20 cellular contexts compared by ENCODE assay signal in genomic region chr16:71916397-71916920, GRCh38. TPM values are rescaled to one million over a fixed set of nuclear protein-coding genes. Genes with fewer than 3 reads are reported as not detected.
DNase-seq lines count a peak whose midpoint lies in the region; ATAC-seq and TF ChIP-seq lines count a peak whose summit lies in the region.
"Had no signal": no experiment of that assay in that cellular context is flagged by ENCODE, and none has a peak within 500 bp of the region (broad histone marks: within the 10 kb centered on the region; RNA-seq: fewer than 3 reads in every experiment).

No MANE protein-coding gene starts in this region.

- no peaks in the 10 kb centered on the region for H3K9me3 ChIP-seq in gastrocnemius medialis
- H3K9me3 ChIP-seq: esophagus muscularis mucosa, HAP-1, sigmoid colon, upper lobe of left lung had no signal

- CTCF ChIA-PET in activated CD4-positive, alpha-beta memory T cell treated with anti-CD3 and anti-CD28 coated beads for 36 hours (lab: Charles Lee), result interaction anchor here (1.2 kb wide), 1 partner anchor 35 kb away, joined by 4 read pairs; no protein-coding TSS in a partner anchor
- CTCF ChIA-PET in activated CD4-positive, alpha-beta memory T cell treated with anti-CD3 and anti-CD28 coated beads, Interleukin-2, amount 10 ng/mL, durations not matched to agents 7 days and 5 days (lab: Charles Lee), result interaction anchor here (0.6 to 1.2 kb wide), 2 partner anchors 9 to 36 kb away, joined by 3 read pairs; no protein-coding TSS in a partner anchor

- intact Hi-C loops in activated CD4-positive, alpha-beta memory T cell treated with anti-CD3 and anti-CD28 coated beads for 36 hours (cut with micrococcal nuclease), result no loop called here
- intact Hi-C loops in gastrocnemius medialis (cut with DNase I; ENCODE audit: low total_unique reads), result no loop called here

- H3K36me3 Mint-ChIP-seq in activated CD4-positive, alpha-beta memory T cell treated with anti-CD3 and anti-CD28 coated beads for 36 hours, result peaks cover 68% of the 10 kb centered on the region
- H3K36me3 Mint-ChIP-seq in activated CD4-positive, alpha-beta memory T cell treated with anti-CD3 and anti-CD28 coated beads, Interleukin-2, amount 10 ng/mL, durations not matched to agents 7 days and 5 days (ENCODE audit: low read depth), result peaks cover 83% of the 10 kb centered on the region
- peaks cover 100% of the 10 kb centered on the region for H3K36me3 Mint-ChIP-seq in activated T-helper 17 cell treated with anti-CD3 and anti-CD28 coated beads, Interleukin-2, amount 50 U/mL, for 72 hours (ENCODE audit: low read depth)

- H3K36me3 ChIP-seq in gastrocnemius medialis, result peaks cover 0 to 52% of the 10 kb centered on the region in 2 donors

- no peaks in the 10 kb centered on the region for H3K27me3 Mint-ChIP-seq in activated CD4-positive, alpha-beta memory T cell treated with anti-CD3 and anti-CD28 coated beads for 36 hours
- no peaks in the 10 kb centered on the region for H3K27me3 Mint-ChIP-seq in activated CD4-positive, alpha-beta memory T cell treated with anti-CD3 and anti-CD28 coated beads, Interleukin-2, amount 10 ng/mL, durations not matched to agents 7 days and 5 days
- H3K27me3 Mint-ChIP-seq in activated T-helper 17 cell treated with anti-CD3 and anti-CD28 coated beads, Interleukin-2, amount 50 U/mL, for 72 hours, result no peaks in the 10 kb centered on the region

- POLR2A ChIA-PET in activated CD4-positive, alpha-beta memory T cell treated with anti-CD3 and anti-CD28 coated beads for 36 hours (lab: Charles Lee), result interaction anchor here (0.6 kb wide), 1 partner anchor 101 kb away, joined by 3 read pairs; no protein-coding TSS in a partner anchor
- POLR2A ChIA-PET in activated CD4-positive, alpha-beta memory T cell treated with anti-CD3 and anti-CD28 coated beads, Interleukin-2, amount 10 ng/mL, durations not matched to agents 7 days and 5 days (lab: Charles Lee), result interaction anchor here (0.8 to 1.5 kb wide), 3 partner anchors 13 to 150 kb away, joined by 3 to 4 read pairs (median 4); no protein-coding TSS in a partner anchor

- ATAC-seq in activated T-helper 17 cell treated with anti-CD3 and anti-CD28 coated beads, Interleukin-2, amount 50 U/mL, for 72 hours (replicated peaks), result no peak
- ATAC-seq in gastrocnemius medialis (no peak), GM18519 (IDR thresholded peaks at IDR 0.05; ENCODE audit: low FRiP score, unreplicated experiment) (no peak), GM19397 (IDR thresholded peaks at IDR 0.05; ENCODE audit: unreplicated experiment) (no peak)
- ATAC-seq: Panc1 had no signal

- H3K27ac ChIP-seq in gastrocnemius medialis, result peak overlapping the region; percentile 4 to 55 (median 40)
- H3K27ac ChIP-seq: C4-2B, esophagus muscularis mucosa, SK-N-MC, upper lobe of left lung had no signal

- H3K4me1 Mint-ChIP-seq in activated CD4-positive, alpha-beta memory T cell treated with anti-CD3 and anti-CD28 coated beads for 36 hours (ENCODE audit: low read depth), result peaks cover 37% of the 10 kb centered on the region
- H3K4me1 Mint-ChIP-seq in activated CD4-positive, alpha-beta memory T cell treated with anti-CD3 and anti-CD28 coated beads, Interleukin-2, amount 10 ng/mL, durations not matched to agents 7 days and 5 days, result peaks cover 35% of the 10 kb centered on the region
- H3K4me1 Mint-ChIP-seq in activated T-helper 17 cell treated with anti-CD3 and anti-CD28 coated beads, Interleukin-2, amount 50 U/mL, for 72 hours, result peaks cover 47% of the 10 kb centered on the region

- H3K27ac Mint-ChIP-seq in activated CD4-positive, alpha-beta memory T cell treated with anti-CD3 and anti-CD28 coated beads for 36 hours, result peak overlapping the region; percentile 1
- H3K27ac Mint-ChIP-seq in activated CD4-positive, alpha-beta memory T cell treated with anti-CD3 and anti-CD28 coated beads, Interleukin-2, amount 10 ng/mL, durations not matched to agents 7 days and 5 days, result no peak overlapping the region
- peak overlapping the region; percentile 15 for H3K27ac Mint-ChIP-seq in activated T-helper 17 cell treated with anti-CD3 and anti-CD28 coated beads, Interleukin-2, amount 50 U/mL, for 72 hours

- H3K27me3 ChIP-seq in gastrocnemius medialis, result no peaks in the 10 kb centered on the region
- H3K27me3 ChIP-seq: esophagus muscularis mucosa, sigmoid colon, upper lobe of left lung had no signal

- H3K4me3 Mint-ChIP-seq in activated CD4-positive, alpha-beta memory T cell treated with anti-CD3 and anti-CD28 coated beads for 36 hours, result no peak overlapping the region
- H3K4me3 Mint-ChIP-seq in activated CD4-positive, alpha-beta memory T cell treated with anti-CD3 and anti-CD28 coated beads, Interleukin-2, amount 10 ng/mL, durations not matched to agents 7 days and 5 days, result no peak overlapping the region
- no peak overlapping the region for H3K4me3 Mint-ChIP-seq in activated T-helper 17 cell treated with anti-CD3 and anti-CD28 coated beads, Interleukin-2, amount 50 U/mL, for 72 hours

- H3K4me3 ChIP-seq in foreskin fibroblast (ENCODE audit: low read depth in 1 of 2, low read length in 2 of 2) (no peak overlapping the region), gastrocnemius medialis (peak overlapping the region in 1 of 4 donors; percentile 3)
- H3K4me3 ChIP-seq: esophagus muscularis mucosa, HAP-1, sigmoid colon, SK-N-MC, upper lobe of left lung had no signal

- in situ Hi-C loops in gastrocnemius medialis (cut with MboI; ENCODE audit: low sequenced_read_pairs in 4 of 4), result no loop called here

- H3K9me3 Mint-ChIP-seq in activated CD4-positive, alpha-beta memory T cell treated with anti-CD3 and anti-CD28 coated beads for 36 hours, result no peaks in the 10 kb centered on the region
- no peaks in the 10 kb centered on the region for H3K9me3 Mint-ChIP-seq in activated CD4-positive, alpha-beta memory T cell treated with anti-CD3 and anti-CD28 coated beads, Interleukin-2, amount 10 ng/mL, durations not matched to agents 7 days and 5 days
- no peaks in the 10 kb centered on the region for H3K9me3 Mint-ChIP-seq in activated T-helper 17 cell treated with anti-CD3 and anti-CD28 coated beads, Interleukin-2, amount 50 U/mL, for 72 hours

- no peak for TF ChIP-seq CTCF in foreskin fibroblast (IDR thresholded peaks at IDR 0.05; ENCODE audit: low read depth, low read length)
- TF ChIP-seq CTCF in gastrocnemius medialis (IDR thresholded peaks at IDR 0.05 in 4 of 5, conservative IDR thresholded peaks at IDR 0.05 in 1 of 5), result no peak

- DNase-seq in activated CD4-positive, alpha-beta memory T cell treated with anti-CD3 and anti-CD28 coated beads for 36 hours, result no peak
- DNase-seq in activated CD4-positive, alpha-beta memory T cell treated with anti-CD3 and anti-CD28 coated beads, Interleukin-2, amount 10 ng/mL, durations not matched to agents 7 days and 5 days, result no peak
- DNase-seq in foreskin fibroblast (peak; percentile 9 to 32), gastrocnemius medialis (no peak), middle frontal gyrus (ENCODE audit: extremely low spot score, low spot score) (no peak)
- DNase-seq: activated CD4-positive, alpha-beta T cell treated with anti-CD3 and anti-CD28 coated beads, Interleukin-2, amount 50 U/mL, for 48 hours; aorta; hippocampal formation; NCI-H2029; sigmoid colon; stimulated activated CD4-positive, alpha-beta T cell treated with anti-CD3 and anti-CD28 coated beads, Interleukin-4, amount 100 ng/mL, for 1 hour; upper lobe of left lung had no signal

- peaks cover 38 to 47% of the 10 kb centered on the region in 2 donors for H3K4me1 ChIP-seq in gastrocnemius medialis
- H3K4me1 ChIP-seq: HAP-1 had no signal

- TF ChIP-seq POLR2A in gastrocnemius medialis (IDR thresholded peaks at IDR 0.05), result no peak

RNA-seq across cellular contexts. Expression of gene IST1, which starts 21.1 kb away (rescaled TPM):
- total RNA-seq in activated CD4-positive, alpha-beta memory T cell treated with anti-CD3 and anti-CD28 coated beads for 36 hours, result 100 to 1,000 TPM; 191 to 192 TPM
- 100 to 1,000 TPM; 227 to 229 TPM for total RNA-seq in activated CD4-positive, alpha-beta memory T cell treated with anti-CD3 and anti-CD28 coated beads, Interleukin-2, amount 10 ng/mL, durations not matched to agents 7 days and 5 days
- 100 to 1,000 TPM; 159 to 217 TPM for total RNA-seq in activated T-helper 17 cell treated with anti-CD3 and anti-CD28 coated beads, Interleukin-2, amount 50 U/mL, for 72 hours
- 100 to 1,000 TPM in 2 of 4 donors, 10 to 100 TPM in 2; 90.8 to 141 (median 112) TPM for total RNA-seq in gastrocnemius medialis

RNA-seq across cellular contexts. Expression of gene ZNF821, which starts 32.5 kb away (rescaled TPM):
- 1 to 10 TPM; 6.8 to 7.3 TPM for total RNA-seq in activated CD4-positive, alpha-beta memory T cell treated with anti-CD3 and anti-CD28 coated beads for 36 hours
- 10 to 100 TPM; 11.4 to 11.9 TPM for total RNA-seq in activated CD4-positive, alpha-beta memory T cell treated with anti-CD3 and anti-CD28 coated beads, Interleukin-2, amount 10 ng/mL, durations not matched to agents 7 days and 5 days
- 10 to 100 TPM in 1 of 2 donors, 1 to 10 TPM in 1; 6.3 to 12.2 TPM for total RNA-seq in activated T-helper 17 cell treated with anti-CD3 and anti-CD28 coated beads, Interleukin-2, amount 50 U/mL, for 72 hours
- 10 to 100 TPM in 1 of 4 donors, 1 to 10 TPM in 3; 4.0 to 19.4 (median 8.1) TPM for total RNA-seq in gastrocnemius medialis

Comparison
In these comparisons a context has a peak if more than half of its experiments do, and no peak if none do; other contexts are left out.
1. DNase-seq: peak in foreskin fibroblast (2 of 2); none in activated CD4-positive, alpha-beta memory T cell treated with anti-CD3 and anti-CD28 coated beads for 36 hours (single experiment), activated CD4-positive, alpha-beta memory T cell treated with anti-CD3 and anti-CD28 coated beads, Interleukin-2, amount 10 ng/mL, durations not matched to agents 7 days and 5 days (single experiment), gastrocnemius medialis (0 of 2) and middle frontal gyrus (single experiment).